In genomic region chr7:140902305-140902953, GRCh38 we compare ENCODE assay signal across 11 cellular contexts. TPM values are rescaled to one million over a fixed set of nuclear protein-coding genes. Genes with fewer than 3 reads are reported as not detected.
DNase-seq lines count a peak whose midpoint lies in the region; ATAC-seq, FAIRE-seq and TF ChIP-seq lines count a peak whose summit lies in the region.
"Had no signal": no experiment of that assay in that cellular context is flagged by ENCODE, and none has a peak within 500 bp of the region (broad histone marks: within the 10 kb centered on the region; RNA-seq: fewer than 3 reads in every experiment).

No MANE protein-coding gene starts in this region.

- 0 out of 2 replicates have a peak, but pooled peaks cover 11% of the 10 kb centered on the region for H4K20me1 ChIP-seq in OCI-LY7 (ENCODE audit: insufficient read depth, low read length)

- 59 to 66% methylated on average over 2 of the region's 2 CpGs for WGBS in thyroid gland, 2 donors

- peak; percentile 84 for ATAC-seq in HG02852 (IDR thresholded peaks at IDR 0.05; ENCODE audit: unreplicated experiment)
- ATAC-seq in mucosa of descending colon: no peak
- ATAC-seq: left ventricle myocardium superior had no signal

- H3K4me2 ChIP-seq in OCI-LY7 (ENCODE audit: low read length): peak overlapping the region; percentile 50

- peaks cover 14% of the 10 kb centered on the region for H3K36me3 ChIP-seq in OCI-LY7 (ENCODE audit: insufficient read depth, low read length)
- H3K36me3 ChIP-seq in mucosa of descending colon (ENCODE audit: low read depth): no peaks in the 10 kb centered on the region
- no peaks in the 10 kb centered on the region for H3K36me3 ChIP-seq in thyroid gland

- H3K4me1 ChIP-seq in OCI-LY7 (ENCODE audit: insufficient read depth, low read length, poor library complexity, severe bottlenecking): peaks cover 20% of the 10 kb centered on the region
- no peaks in the 10 kb centered on the region for H3K4me1 ChIP-seq in mucosa of descending colon (ENCODE audit: low read depth)
- peaks cover 28 to 31% of the 10 kb centered on the region in 2 donors for H3K4me1 ChIP-seq in thyroid gland

- no peaks in the 10 kb centered on the region for H3K27me3 ChIP-seq in thyroid gland
- H3K27me3 ChIP-seq: esophagus squamous epithelium had no signal

- H3K4me3 ChIP-seq in OCI-LY7 (ENCODE audit: low read depth, low read length, poor library complexity, severe bottlenecking) (no peak overlapping the region), mucosa of descending colon (no peak overlapping the region), thyroid gland (replicated peaks in 1 of 3) (no peak overlapping the region)
- H3K4me3 ChIP-seq: esophagus squamous epithelium, GM23248 had no signal

- TF ChIP-seq CTCF in OCI-LY7 (conservative IDR thresholded peaks at IDR 0.05; ENCODE audit: low read length) (no peak), mucosa of descending colon (IDR thresholded peaks at IDR 0.05) (no peak), thyroid gland (IDR thresholded peaks at IDR 0.05) (no peak)

- POLR2A ChIA-PET in OCI-LY7 (lab: Charles Lee): interaction anchor here (1.4 to 1.6 kb wide), 2 partner anchors 8 to 13 kb away, joined by 3 read pairs; no protein-coding TSS in a partner anchor

- no TSS peak for BruUV-seq in OCI-LY7 (replicated peaks; lab: Mats Ljungman, UMichigan)

- no peak overlapping the region for H2AFZ ChIP-seq in OCI-LY7 (ENCODE audit: low read length)
- H2AFZ ChIP-seq: GM23248 had no signal

- no peaks in the 10 kb centered on the region for H3K9me2 ChIP-seq in OCI-LY7 (ENCODE audit: insufficient read depth, low read length)

- H3K9me3 ChIP-seq in OCI-LY7 (ENCODE audit: low read length) (peaks cover 10% of the 10 kb centered on the region; the same call in 1 of the 2 replicates), mucosa of descending colon (no peaks in the 10 kb centered on the region), thyroid gland (no peaks in the 10 kb centered on the region)
- H3K9me3 ChIP-seq: esophagus squamous epithelium had no signal

- peaks cover 65% of the 10 kb centered on the region for H3K79me2 ChIP-seq in OCI-LY7 (ENCODE audit: insufficient read depth, low read depth, low read length)

- FAIRE-seq in frontal cortex (lab: Jason Lieb, UNC): no peak

- intact Hi-C loops in OCI-LY7 (cut with micrococcal nuclease; ENCODE audit: unreplicated experiment) (no loop called here), mucosa of descending colon (cut with DNase I, micrococcal nuclease) (no loop called here), thyroid gland (cut with DNase I) (no loop called here)

- CTCF ChIA-PET in OCI-LY7 (lab: Charles Lee; ENCODE audit: unreplicated experiment): no interaction called here

- TF ChIP-seq POLR2A in thyroid gland (IDR thresholded peaks at IDR 0.05): no peak

- DNase-seq in stimulated activated naive CD4-positive, alpha-beta T cell (lab: John Stamatoyannopoulos, UW): peak in 4 of 6 experiments; percentile 4 to 78 (median 60)
- no peak for DNase-seq in stimulated activated naive CD4-positive, alpha-beta T cell treated with Interleukin-2 at 50 U/mL for 16 hours (lab: John Stamatoyannopoulos, UW)
- DNase-seq in OCI-LY7 (ENCODE audit: low spot score): peak; percentile 12
- DNase-seq in NOMO-1 (lab: John Stamatoyannopoulos, UW; ENCODE audit: unreplicated experiment in 2 of 2): no peak
- DNase-seq in frontal cortex (ENCODE audit: low spot score in 2 of 2): no peak
- no peak for DNase-seq in mucosa of descending colon
- DNase-seq in thyroid gland: no peak
- DNase-seq: esophagus squamous epithelium, GM23248, left ventricle myocardium superior had no signal

- no peak overlapping the region for H3K27ac ChIP-seq in OCI-LY7 (ENCODE audit: low read depth, low read length, poor library complexity, severe bottlenecking)
- peak overlapping the region in 1 of 3 donors; percentile 4 for H3K27ac ChIP-seq in thyroid gland
- H3K27ac ChIP-seq: esophagus squamous epithelium, GM23248 had no signal

RNA-seq across cellular contexts. Expression of gene BRAF, which starts 22.3 kb away (rescaled TPM):
- total RNA-seq in OCI-LY7 (2014; rRNA removed; shearing (Covaris generic)): 14.9 and 17.1 TPM in 2 replicates
- total RNA-seq in OCI-LY7 (2022): 41.6 and 51.8 TPM in 2 replicates
- total RNA-seq in frontal cortex: 95.4 TPM
- total RNA-seq in mucosa of descending colon: 10 to 100 TPM; 25.5 to 44.2 (median 29.2) TPM
- total RNA-seq in thyroid gland: 100 to 1,000 TPM in 2 of 4 donors, 10 to 100 TPM in 2; 71.5 to 135 (median 102) TPM

Comparison
In these comparisons a context has a peak if more than half of its experiments do, and no peak if none do; other contexts are left out.
1. DNase-seq: peak in stimulated activated naive CD4-positive, alpha-beta T cell (4 of 6) and OCI-LY7 (single experiment); none in stimulated activated naive CD4-positive, alpha-beta T cell treated with Interleukin-2 at 50 U/mL for 16 hours (single experiment), NOMO-1 (0 of 2), frontal cortex (0 of 2), mucosa of descending colon (0 of 3) and thyroid gland (0 of 2).